20 cellular contexts compared by ENCODE assay signal in genomic region chr16:11507991-11508390, GRCh38.
"Had no signal": no experiment of that assay in that cellular context is flagged by ENCODE, and none has a peak within 500 bp of the region (broad histone marks: within the 10 kb centered on the region; RNA-seq: fewer than 3 reads in every experiment).

No MANE protein-coding gene starts in this region.

- H3K9me3 Mint-ChIP-seq: central memory CD8-positive, alpha-beta T cell; mesothelial cell of epicardium; nephron; stimulated activated effector memory CD8-positive, alpha-beta T cell treated with anti-CD3 and anti-CD28 coated beads, Interleukin-12 subunit alpha, Interleukin-12 subunit beta, amount 100 ng/mL, for 72 hours had no signal

- H3K4me1 Mint-ChIP-seq: central memory CD8-positive, alpha-beta T cell; nephron; stimulated activated effector memory CD8-positive, alpha-beta T cell treated with anti-CD3 and anti-CD28 coated beads, Interleukin-12 subunit alpha, Interleukin-12 subunit beta, amount 100 ng/mL, for 72 hours had no signal

- H3K27me3 ChIP-seq: ascending aorta, ovary, testis, upper lobe of left lung had no signal

- H3K27me3 Mint-ChIP-seq: central memory CD8-positive, alpha-beta T cell had no signal

- H3K4me1 ChIP-seq: testis, upper lobe of left lung had no signal

- ATAC-seq: activated CD8-positive, alpha-beta T cell treated with anti-CD3 and anti-CD28 coated beads, Interleukin-2, amount 10 ng/mL, durations not matched to agents 7 days and 5 days; activated T-cell treated with anti-CD3 and anti-CD28 coated beads, Interleukin-2, amount 50 U/mL, for 4 hours; left lobe of liver; sciatic nerve; stimulated activated effector memory CD8-positive, alpha-beta T cell treated with anti-CD3 and anti-CD28 coated beads, Interleukin-12 subunit alpha, Interleukin-12 subunit beta, amount 100 ng/mL, for 72 hours had no signal

- H3K27ac Mint-ChIP-seq: activated CD8-positive, alpha-beta T cell treated with anti-CD3 and anti-CD28 coated beads, Interleukin-2, amount 10 ng/mL, durations not matched to agents 7 days and 5 days; mesothelial cell of epicardium; nephron; stimulated activated effector memory CD8-positive, alpha-beta T cell treated with anti-CD3 and anti-CD28 coated beads, Interleukin-12 subunit alpha, Interleukin-12 subunit beta, amount 100 ng/mL, for 72 hours had no signal

- H3K36me3 ChIP-seq: ascending aorta, ovary, upper lobe of left lung had no signal

- H3K9me3 ChIP-seq: ascending aorta, ovary, testis, upper lobe of left lung had no signal

- H3K4me3 ChIP-seq: ascending aorta, coronary artery, ovary, testis, upper lobe of left lung had no signal

- H3K27ac ChIP-seq: ascending aorta, coronary artery, ovary, testis, upper lobe of left lung had no signal

- H3K4me3 Mint-ChIP-seq: activated CD8-positive, alpha-beta T cell treated with anti-CD3 and anti-CD28 coated beads, Interleukin-2, amount 10 ng/mL, durations not matched to agents 7 days and 5 days; activated T-cell treated with anti-CD3 and anti-CD28 coated beads, Interleukin-2, amount 50 U/mL, for 4 hours; central memory CD8-positive, alpha-beta T cell; mesothelial cell of epicardium; nephron; stimulated activated effector memory CD8-positive, alpha-beta T cell treated with anti-CD3 and anti-CD28 coated beads, Interleukin-12 subunit alpha, Interleukin-12 subunit beta, amount 100 ng/mL, for 72 hours had no signal

- H3K36me3 Mint-ChIP-seq: mesothelial cell of epicardium; stimulated activated effector memory CD8-positive, alpha-beta T cell treated with anti-CD3 and anti-CD28 coated beads, Interleukin-12 subunit alpha, Interleukin-12 subunit beta, amount 100 ng/mL, for 72 hours had no signal

- DNase-seq: activated CD4-positive, alpha-beta T cell treated with anti-CD3 and anti-CD28 coated beads for 4 hours; activated CD8-positive, alpha-beta T cell treated with anti-CD3 and anti-CD28 coated beads, Interleukin-2, amount 10 ng/mL, durations not matched to agents 7 days and 5 days; activated effector memory CD4-positive, alpha-beta T cell treated with anti-CD3 and anti-CD28 coated beads, Interleukin-2, amount 50 U/mL, for 16 hours; activated naive CD4-positive, alpha-beta T cell treated with anti-CD3 and anti-CD28 coated beads, Interleukin-2, amount 50 U/mL, for 16 hours; activated T-cell treated with anti-CD3 and anti-CD28 coated beads, Interleukin-2, amount 50 U/mL, for 4 hours; erythroblast; kidney; ovary; stimulated activated CD4-positive, alpha-beta T cell treated with anti-CD3 and anti-CD28 coated beads, Interleukin-4, amount 100 ng/mL, for 24 hours; T-helper 2 cell; testis; upper lobe of left lung had no signal
